In genomic region chrX:15744181-15744867, GRCh38 we compare ENCODE assay signal across 15 cellular contexts. TPM values are rescaled to one million over a fixed set of nuclear protein-coding genes. Genes with fewer than 3 reads are reported as not detected.
DNase-seq lines count a peak whose midpoint lies in the region; ATAC-seq and TF ChIP-seq lines count a peak whose summit lies in the region.
"Had no signal": no experiment of that assay in that cellular context is flagged by ENCODE, and none has a peak within 500 bp of the region (broad histone marks: within the 10 kb centered on the region; RNA-seq: fewer than 3 reads in every experiment).

No MANE protein-coding gene starts in this region.

- peak overlapping the region in 1 of 2 experiments; percentile 66 for H2BK12ac ChIP-seq in mesenchymal stem cell (ENCODE audit: low read length in 2 of 2)

- H3K14ac ChIP-seq in mesenchymal stem cell (ENCODE audit: low read length in 2 of 2), result no peak overlapping the region

- no peak for TF ChIP-seq POLR2A in adrenal gland (IDR thresholded peaks at IDR 0.05)

- H2BK5ac ChIP-seq in mesenchymal stem cell (ENCODE audit: low read depth, low read length, poor library complexity, severe bottlenecking), result no peak overlapping the region

- H3K4me3 Mint-ChIP-seq in CD8-positive, alpha-beta T cell, result no peak overlapping the region

- no peak overlapping the region for H3K9ac ChIP-seq in mesenchymal stem cell (ENCODE audit: low read length)

- CTCF ChIA-PET in CD8-positive, alpha-beta T cell (lab: Charles Lee), result no interaction called here

- H3K4me1 Mint-ChIP-seq in CD8-positive, alpha-beta T cell (ENCODE audit: low read depth), result peaks cover 72% of the 10 kb centered on the region

- WGBS in adrenal gland, 4 donors, result 62 to 70% (median 68%) methylated on average over 6 to 9 of the region's 9 CpGs
- WGBS in mesenchymal stem cell, result 88% methylated on average over 9 of the region's 9 CpGs

- peaks cover 56% of the 10 kb centered on the region for H3K36me3 Mint-ChIP-seq in CD8-positive, alpha-beta T cell

- no peak overlapping the region for H3K4ac ChIP-seq in mesenchymal stem cell (ENCODE audit: low read depth in 1 of 2, low read length in 2 of 2)

- no peak overlapping the region for H2AK5ac ChIP-seq in mesenchymal stem cell (ENCODE audit: low read length, severe bottlenecking)

- ATAC-seq in CD8-positive, alpha-beta T cell, result no peak
- ATAC-seq: Panc1 had no signal

- intact Hi-C loops in CD8-positive, alpha-beta T cell (cut with DNase I, micrococcal nuclease), result loop anchor here in 1 of 2 experiments (5.0 kb wide), 1 partner anchor 872 kb away; the partner anchor contains the start of genes FANCB and MOSPD2
- intact Hi-C loops in adrenal gland (cut with DNase I), result no loop called here

- H3K4me3 ChIP-seq in CD8-positive, alpha-beta T cell (ENCODE audit: low read depth, low read length), result no peak overlapping the region
- no peak overlapping the region for H3K4me3 ChIP-seq in adrenal gland
- no peak overlapping the region for H3K4me3 ChIP-seq in mesenchymal stem cell (ENCODE audit: insufficient read depth in 1 of 2, low read depth in 1 of 2, low read length in 2 of 2)

- H3K27me3 ChIP-seq in CD8-positive, alpha-beta T cell (ENCODE audit: insufficient read depth, low read length), result no peaks in the 10 kb centered on the region
- H3K27me3 ChIP-seq in adrenal gland (no peaks in the 10 kb centered on the region), mesenchymal stem cell (ENCODE audit: control insufficient read depth in 1 of 2, insufficient read depth in 1 of 2, low read length in 2 of 2) (no peaks in the 10 kb centered on the region)

- H3K27ac ChIP-seq in C4-2B (peak overlapping the region; percentile 18; the same call in 1 of the 2 replicates), adrenal gland (peak overlapping the region in 2 of 5 donors; percentile 0 to 14), mesenchymal stem cell (ENCODE audit: low read length, poor library complexity, severe bottlenecking) (peak overlapping the region; percentile 38)
- H3K27ac ChIP-seq in CD8-positive, alpha-beta T cell (ENCODE audit: low read depth, low read length), result no peak overlapping the region

- no peaks in the 10 kb centered on the region for H3K36me3 ChIP-seq in CD8-positive, alpha-beta T cell (ENCODE audit: insufficient read depth, low read length)
- H3K36me3 ChIP-seq in adrenal gland (replicated peaks in 1 of 2) (no peaks in the 10 kb centered on the region), mesenchymal stem cell (ENCODE audit: control insufficient read depth in 1 of 2, insufficient read depth in 2 of 2, low read depth in 1 of 2, low read length in 2 of 2) (no peaks in the 10 kb centered on the region)

- peaks cover 3% of the 10 kb centered on the region for H3K79me1 ChIP-seq in mesenchymal stem cell (replicated peaks; ENCODE audit: low read length, poor library complexity, severe bottlenecking)

- POLR2A ChIA-PET in CD8-positive, alpha-beta T cell (lab: Charles Lee), result no interaction called here

- no peak overlapping the region for H2BK15ac ChIP-seq in mesenchymal stem cell (ENCODE audit: low read depth, poor library complexity, severe bottlenecking)

- H4K91ac ChIP-seq in mesenchymal stem cell (ENCODE audit: low read length), result no peak overlapping the region

- H3K9me3 Mint-ChIP-seq in CD8-positive, alpha-beta T cell, result no peaks in the 10 kb centered on the region

- no peak overlapping the region for H3K4me2 ChIP-seq in mesenchymal stem cell (ENCODE audit: low read length, poor library complexity, severe bottlenecking)

- H3K9me3 ChIP-seq in CD8-positive, alpha-beta T cell (ENCODE audit: low read length), result no peaks in the 10 kb centered on the region
- H3K9me3 ChIP-seq in adrenal gland (replicated peaks in 1 of 3), result no peaks in the 10 kb centered on the region
- no peaks in the 10 kb centered on the region for H3K9me3 ChIP-seq in mesenchymal stem cell (ENCODE audit: control insufficient read depth, low read length)

- TF ChIP-seq CTCF in C4-2B (conservative IDR thresholded peaks at IDR 0.05) (no peak), adrenal gland (IDR thresholded peaks at IDR 0.05) (no peak)
- no peak for TF ChIP-seq CTCF in CD8-positive, alpha-beta T cell (IDR thresholded peaks at IDR 0.05)

- no peak overlapping the region for H2AFZ ChIP-seq in mesenchymal stem cell (ENCODE audit: low read depth, low read length)

- DNase-seq in CD8-positive, alpha-beta T cell, result no peak
- DNase-seq in adrenal gland, result peak; percentile 40 to 83 (median 78)
- DNase-seq in mesenchymal stem cell, result no peak
- DNase-seq in cerebellar cortex (ENCODE audit: low spot score), result no peak
- no peak for DNase-seq in SHP77 (lab: John Stamatoyannopoulos, UW)
- DNase-seq in NCI-H446 (lab: John Stamatoyannopoulos, UW), result no peak
- DNase-seq: activated CD4-positive, alpha-beta T cell treated with anti-CD3 and anti-CD28 coated beads for 4 hours; C1 segment of cervical spinal cord; effector CD8-positive, alpha-beta T cell; GDM1; Kasumi-1; NCI-H1694; NCI-H524 had no signal

- H4K8ac ChIP-seq in mesenchymal stem cell (ENCODE audit: low read length), result no peak overlapping the region

- H3K18ac ChIP-seq in mesenchymal stem cell (ENCODE audit: low read depth in 1 of 2, low read length in 2 of 2), result peak overlapping the region in 1 of 2 experiments; percentile 62

- peak overlapping the region; percentile 83 for H3K27ac Mint-ChIP-seq in CD8-positive, alpha-beta T cell

- peaks cover 20% of the 10 kb centered on the region for H3K4me1 ChIP-seq in CD8-positive, alpha-beta T cell (ENCODE audit: insufficient read depth, low read length)
- H3K4me1 ChIP-seq in adrenal gland (replicated peaks in 1 of 2) (peaks cover 0 to 8% of the 10 kb centered on the region in 2 donors), mesenchymal stem cell (ENCODE audit: control insufficient read depth, insufficient read depth, low read depth, low read length) (peaks cover 5% of the 10 kb centered on the region)

- no peak overlapping the region for H2BK120ac ChIP-seq in mesenchymal stem cell (ENCODE audit: low read depth, low read length)

- H3K27me3 Mint-ChIP-seq in CD8-positive, alpha-beta T cell (ENCODE audit: low read depth), result no peaks in the 10 kb centered on the region

- no peak overlapping the region for H3K23ac ChIP-seq in mesenchymal stem cell (ENCODE audit: low read length in 2 of 2)

RNA-seq across cellular contexts. Expression of gene CA5B, which starts 6.3 kb away (rescaled TPM):
- total RNA-seq in CD8-positive, alpha-beta T cell, result 10 to 100 TPM; 33.9 to 35.2 TPM
- total RNA-seq in adrenal gland, result 10 to 100 TPM in 4 of 8 donors, 1 to 10 TPM in 4; 3.3 to 21.6 (median 11.0) TPM
- 1 to 10 TPM; 2.5 to 6.7 (median 4.6) TPM for polyA plus RNA-seq in adrenal gland
- 13.2 TPM for polyA plus RNA-seq in mesenchymal stem cell (2013, experiment 1 of 2)
- polyA plus RNA-seq in mesenchymal stem cell (2013, experiment 2 of 2), result 12.4 TPM

RNA-seq across cellular contexts. Expression of gene ZRSR2, which starts 46.0 kb away (rescaled TPM):
- total RNA-seq in CD8-positive, alpha-beta T cell, result 10 to 100 TPM; 21.1 to 21.2 TPM
- 1 to 10 TPM in 7 of 8 donors, not detected in 1; 2.9 to 9.7 (median 8.3) TPM for total RNA-seq in adrenal gland
- 10 to 100 TPM; 23.7 to 49.1 (median 44.6) TPM for polyA plus RNA-seq in adrenal gland
- polyA plus RNA-seq in mesenchymal stem cell (2013, experiment 1 of 2), result 13.3 TPM
- polyA plus RNA-seq in mesenchymal stem cell (2013, experiment 2 of 2), result 11.8 TPM

Comparison
In these comparisons a context has a peak if more than half of its experiments do, and no peak if none do; other contexts are left out.
1. DNase-seq: peak in adrenal gland (7 of 7); none in CD8-positive, alpha-beta T cell (0 of 7), mesenchymal stem cell (single experiment), cerebellar cortex (single experiment), SHP77 (0 of 2) and NCI-H446 (0 of 2).